1 cellular context compared by ENCODE assay signal in genomic region chr6:138499303-138499991, GRCh38.
TF ChIP-seq lines count a peak whose summit lies in the region.

Gene NHSL1 (minus strand): TSS chr6:138499494. CDS start chr6:138499290, 204 bp downstream.

TF ChIP-seq in HepG2, 621 proteins besides CTCF, POLR2A, EP300 and RAD21 (continued from another document and continues in another):
- TF ChIP-seq KIAA2018 (CRISPR knock-in tag; IDR thresholded peaks at IDR 0.05; ENCODE audit: borderline replicate concordance) (no peak), ZNF337 (CRISPR knock-in tag; IDR thresholded peaks at IDR 0.05; ENCODE audit: borderline replicate concordance, low read depth) (no peak), NBN (conservative IDR thresholded peaks at IDR 0.05) (no peak), CHD2 (IDR thresholded peaks at IDR 0.05; ENCODE audit: low read depth, low read length) (no peak), FOXK1 (CRISPR knock-in tag; IDR thresholded peaks at IDR 0.05; ENCODE audit: borderline replicate concordance, low read depth) (peak; percentile 49; the same call in 1 of the 2 replicates), TBX3 (IDR thresholded peaks at IDR 0.05; ENCODE audit: borderline replicate concordance) (no peak), ZSCAN20 (CRISPR knock-in tag; IDR thresholded peaks at IDR 0.05; ENCODE audit: borderline replicate concordance) (no peak; the same call in 1 of the 2 replicates), ZNF33A (CRISPR knock-in tag; IDR thresholded peaks at IDR 0.05; ENCODE audit: borderline replicate concordance) (no peak), FUBP1 (CRISPR knock-in tag; IDR thresholded peaks at IDR 0.05; ENCODE audit: borderline replicate concordance) (no peak), ZNF274 (CRISPR knock-in tag; IDR thresholded peaks at IDR 0.05) (no peak), ZFP91 (CRISPR knock-in tag; IDR thresholded peaks at IDR 0.05; ENCODE audit: borderline replicate concordance) (no peak), ISX (CRISPR knock-in tag; conservative IDR thresholded peaks at IDR 0.05) (no peak), SP5 (CRISPR knock-in tag; IDR thresholded peaks at IDR 0.05; ENCODE audit: borderline replicate concordance, low read depth) (no peak), IRF2 (CRISPR knock-in tag; IDR thresholded peaks at IDR 0.05) (0 out of 2 replicates have a peak, but pooled peaks have one; percentile 62), ZBTB7A (CRISPR knock-in tag; IDR thresholded peaks at IDR 0.05) (no peak), KAT7 (CRISPR knock-in tag; IDR thresholded peaks at IDR 0.05; ENCODE audit: borderline replicate concordance) (no peak), ZNF747 (CRISPR knock-in tag; IDR thresholded peaks at IDR 0.05; ENCODE audit: borderline replicate concordance) (no peak), FOXO1 (CRISPR knock-in tag; IDR thresholded peaks at IDR 0.05) (no peak), SRY (CRISPR knock-in tag; IDR thresholded peaks at IDR 0.05) (no peak), HCFC1 (IDR thresholded peaks at IDR 0.05; ENCODE audit: low read depth, low read length) (no peak), DNMT1 (CRISPR knock-in tag; IDR thresholded peaks at IDR 0.05) (no peak), RBFOX2 (IDR thresholded peaks at IDR 0.05; ENCODE audit: low read depth, low read length) (peak; percentile 66), LCORL (IDR thresholded peaks at IDR 0.05) (no peak), LCORL (CRISPR knock-in tag; IDR thresholded peaks at IDR 0.05) (0 out of 2 replicates have a peak, but pooled peaks have one; percentile 27), NR2F6 (IDR thresholded peaks at IDR 0.05) (no peak), NR2F6 (CRISPR knock-in tag; IDR thresholded peaks at IDR 0.05) (peak; percentile 50; the same call in 1 of the 2 replicates), HNRNPLL (IDR thresholded peaks at IDR 0.05; ENCODE audit: low read depth, low read length, poor library complexity, severe bottlenecking) (no peak), GZF1 (CRISPR knock-in tag; IDR thresholded peaks at IDR 0.05) (no peak; the same call in 1 of the 2 replicates), ZSCAN22 (CRISPR knock-in tag; IDR thresholded peaks at IDR 0.05) (no peak), RAD51 (IDR thresholded peaks at IDR 0.05; ENCODE audit: borderline replicate concordance) (no peak), JDP2 (CRISPR knock-in tag; IDR thresholded peaks at IDR 0.05; ENCODE audit: borderline replicate concordance) (no peak), ARID5B (CRISPR knock-in tag; IDR thresholded peaks at IDR 0.05) (peak; percentile 59), BRF2 (CRISPR knock-in tag; IDR thresholded peaks at IDR 0.05) (0 out of 2 replicates have a peak, but pooled peaks have one; percentile 73), ZNF577 (CRISPR knock-in tag; IDR thresholded peaks at IDR 0.05; ENCODE audit: borderline replicate concordance, low read depth) (no peak), ZNF678 (CRISPR knock-in tag; IDR thresholded peaks at IDR 0.05) (no peak), ZBTB4 (CRISPR knock-in tag; IDR thresholded peaks at IDR 0.05; ENCODE audit: borderline replicate concordance) (no peak), NCOA1 (CRISPR knock-in tag; IDR thresholded peaks at IDR 0.05) (0 out of 2 replicates have a peak, but pooled peaks have one; percentile 42), ZNF251 (CRISPR knock-in tag; IDR thresholded peaks at IDR 0.05) (no peak), FIP1L1 (IDR thresholded peaks at IDR 0.05; ENCODE audit: borderline replicate concordance, insufficient read depth, low read depth, low read length) (no peak), RXRB (CRISPR knock-in tag; IDR thresholded peaks at IDR 0.05; ENCODE audit: borderline replicate concordance) (peak; percentile 72), NFRKB (IDR thresholded peaks at IDR 0.05) (no peak), HDAC1 (CRISPR knock-in tag; IDR thresholded peaks at IDR 0.05) (no peak; the same call in none of the 2 replicates), ZNF292 (CRISPR knock-in tag; IDR thresholded peaks at IDR 0.05; ENCODE audit: borderline replicate concordance, low read depth) (peak; percentile 41; the same call in 1 of the 2 replicates), IRF9 (CRISPR knock-in tag; IDR thresholded peaks at IDR 0.05; ENCODE audit: borderline replicate concordance) (no peak)
